In the genomic region with DNA sequence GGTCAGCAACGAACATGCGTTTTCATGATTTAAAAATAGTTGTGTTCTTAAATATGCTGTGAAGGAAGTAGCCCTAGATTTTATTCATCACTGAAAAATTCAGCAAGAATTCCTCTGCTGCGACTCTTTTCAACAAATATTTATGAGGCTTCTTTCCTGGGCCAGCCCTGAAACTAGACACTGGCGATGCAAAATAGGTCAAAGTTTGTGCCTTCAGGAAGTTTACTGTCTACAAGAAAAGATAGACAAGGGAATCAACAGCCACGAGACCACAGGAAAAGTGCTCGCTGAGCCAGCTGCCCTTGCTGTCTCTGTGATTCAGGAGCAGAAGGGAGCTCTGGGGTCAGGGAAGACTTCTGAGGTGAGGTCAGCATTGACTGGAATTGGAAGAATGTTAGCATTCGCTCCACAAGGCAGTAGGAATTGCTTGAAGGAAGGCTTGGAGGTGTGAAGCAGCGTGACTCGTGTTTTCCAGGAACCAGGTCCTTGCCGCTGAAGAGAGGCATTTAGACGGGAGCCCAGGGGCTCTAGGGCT, we compare ENCODE assay signal across 11 cellular contexts. TPM values are rescaled to one million over a fixed set of nuclear protein-coding genes. Genes with fewer than 3 reads are reported as not detected.
DNase-seq lines count a peak whose midpoint lies in the region; ATAC-seq and TF ChIP-seq lines count a peak whose summit lies in the region.
"Had no signal": no experiment of that assay in that cellular context is flagged by ENCODE, and none has a peak within 500 bp of the region (broad histone marks: within the 10 kb centered on the region; RNA-seq: fewer than 3 reads in every experiment).

No MANE protein-coding gene starts in this region.

- no peaks in the 10 kb centered on the region for H3K27me3 Mint-ChIP-seq in activated naive CD8-positive, alpha-beta T cell treated with anti-CD3 and anti-CD28 coated beads, Interleukin-2, amount 50 U/mL, for 24 hours

- H3K4me1 Mint-ChIP-seq in activated naive CD8-positive, alpha-beta T cell treated with anti-CD3 and anti-CD28 coated beads, Interleukin-2, amount 50 U/mL, for 24 hours, result peaks cover 41% of the 10 kb centered on the region

- H3K4me3 Mint-ChIP-seq in activated naive CD8-positive, alpha-beta T cell treated with anti-CD3 and anti-CD28 coated beads, Interleukin-2, amount 50 U/mL, for 24 hours, result peak overlapping the region; percentile 98

- ATAC-seq in activated naive CD8-positive, alpha-beta T cell treated with anti-CD3 and anti-CD28 coated beads, Interleukin-2, amount 50 U/mL, for 24 hours, result no peak
- ATAC-seq in HG03432 (IDR thresholded peaks at IDR 0.05; ENCODE audit: unreplicated experiment), result no peak

- TF ChIP-seq CTCF in AG10803 (conservative IDR thresholded peaks at IDR 0.05; ENCODE audit: low read length), result no peak

- no peak overlapping the region for H3K27ac Mint-ChIP-seq in activated naive CD8-positive, alpha-beta T cell treated with anti-CD3 and anti-CD28 coated beads, Interleukin-2, amount 50 U/mL, for 24 hours

- H3K9me3 Mint-ChIP-seq in activated naive CD8-positive, alpha-beta T cell treated with anti-CD3 and anti-CD28 coated beads, Interleukin-2, amount 50 U/mL, for 24 hours, result no peaks in the 10 kb centered on the region

- H3K4me3 ChIP-seq in AG10803 (ENCODE audit: low read length), result peak overlapping the region; percentile 92

- DNase-seq in AG10803 (ENCODE audit: low read depth), result peak; percentile 95
- peak; percentile 79 for DNase-seq in HT1080 (ENCODE audit: low read depth)
- no peak for DNase-seq in activated naive CD8-positive, alpha-beta T cell treated with anti-CD3 and anti-CD28 coated beads, Interleukin-2, amount 50 U/mL, for 24 hours
- DNase-seq in iris pigment epithelial cell (ENCODE audit: low read depth), result peak; percentile 94
- DNase-seq in CD1c-positive myeloid dendritic cell (ENCODE audit: extremely low spot score), result no peak
- DNase-seq in SHP77 treated with DMSO at 0.1 percent for 48 hours (lab: John Stamatoyannopoulos, UW), result no peak
- DNase-seq in NCI-H1930 (lab: John Stamatoyannopoulos, UW), result no peak
- DNase-seq: activated gamma-delta T cell, NCI-H1105 had no signal

- H3K36me3 Mint-ChIP-seq in activated naive CD8-positive, alpha-beta T cell treated with anti-CD3 and anti-CD28 coated beads, Interleukin-2, amount 50 U/mL, for 24 hours (ENCODE audit: low read depth), result peaks cover 32% of the 10 kb centered on the region

RNA-seq across cellular contexts. Expression of a gene that starts 1.9 kb away (rescaled TPM):
- 2,438 and 3,072 TPM in 2 replicates for total RNA-seq in HT1080 (2014; rRNA removed; shearing (Covaris generic))
- polyA plus RNA-seq in HT1080 (2015; cell fraction: cytosol; rRNA removed), result 5,498 and 5,511 TPM in 2 replicates
- 1,699 and 1,898 TPM in 2 replicates for polyA plus RNA-seq in HT1080 (2015; cell fraction: nucleus; rRNA removed)

RNA-seq across cellular contexts. Expression of a gene that starts 12.8 kb away (rescaled TPM):
- not detected in 2 replicates for total RNA-seq in HT1080 (2014; rRNA removed; shearing (Covaris generic))
- not detected in 2 replicates for polyA plus RNA-seq in HT1080 (2015; cell fraction: cytosol; rRNA removed)
- not detected in 2 replicates for polyA plus RNA-seq in HT1080 (2015; cell fraction: nucleus; rRNA removed)
- total RNA-seq: urinary bladder had no signal
- polyA plus RNA-seq: urinary bladder had no signal

RNA-seq across cellular contexts. Expression of a gene that starts 45.2 kb away (rescaled TPM):
- total RNA-seq in HT1080 (2014; rRNA removed; shearing (Covaris generic)), result not detected in 2 replicates
- polyA plus RNA-seq in HT1080 (2015; cell fraction: cytosol; rRNA removed), result not detected in 2 replicates
- polyA plus RNA-seq in HT1080 (2015; cell fraction: nucleus; rRNA removed), result not detected in 2 replicates
- total RNA-seq: urinary bladder had no signal
- polyA plus RNA-seq: urinary bladder had no signal

RNA-seq across cellular contexts. Expression of a gene that starts 50.8 kb away (rescaled TPM):
- 21.9 and 35.4 TPM in 2 replicates for total RNA-seq in HT1080 (2014; rRNA removed; shearing (Covaris generic))
- 34.8 and 36.0 TPM in 2 replicates for polyA plus RNA-seq in HT1080 (2015; cell fraction: cytosol; rRNA removed)
- 52.1 and 62.1 TPM in 2 replicates for polyA plus RNA-seq in HT1080 (2015; cell fraction: nucleus; rRNA removed)

Comparison
In these comparisons a context has a peak if more than half of its experiments do, and no peak if none do; other contexts are left out.
1. DNase-seq: peak in AG10803 (single experiment), HT1080 (single experiment) and iris pigment epithelial cell (single experiment); none in activated naive CD8-positive, alpha-beta T cell treated with anti-CD3 and anti-CD28 coated beads, Interleukin-2, amount 50 U/mL, for 24 hours (single experiment), CD1c-positive myeloid dendritic cell (single experiment), SHP77 treated with DMSO at 0.1 percent for 48 hours (single experiment) and NCI-H1930 (0 of 2).